In the genomic region with DNA sequence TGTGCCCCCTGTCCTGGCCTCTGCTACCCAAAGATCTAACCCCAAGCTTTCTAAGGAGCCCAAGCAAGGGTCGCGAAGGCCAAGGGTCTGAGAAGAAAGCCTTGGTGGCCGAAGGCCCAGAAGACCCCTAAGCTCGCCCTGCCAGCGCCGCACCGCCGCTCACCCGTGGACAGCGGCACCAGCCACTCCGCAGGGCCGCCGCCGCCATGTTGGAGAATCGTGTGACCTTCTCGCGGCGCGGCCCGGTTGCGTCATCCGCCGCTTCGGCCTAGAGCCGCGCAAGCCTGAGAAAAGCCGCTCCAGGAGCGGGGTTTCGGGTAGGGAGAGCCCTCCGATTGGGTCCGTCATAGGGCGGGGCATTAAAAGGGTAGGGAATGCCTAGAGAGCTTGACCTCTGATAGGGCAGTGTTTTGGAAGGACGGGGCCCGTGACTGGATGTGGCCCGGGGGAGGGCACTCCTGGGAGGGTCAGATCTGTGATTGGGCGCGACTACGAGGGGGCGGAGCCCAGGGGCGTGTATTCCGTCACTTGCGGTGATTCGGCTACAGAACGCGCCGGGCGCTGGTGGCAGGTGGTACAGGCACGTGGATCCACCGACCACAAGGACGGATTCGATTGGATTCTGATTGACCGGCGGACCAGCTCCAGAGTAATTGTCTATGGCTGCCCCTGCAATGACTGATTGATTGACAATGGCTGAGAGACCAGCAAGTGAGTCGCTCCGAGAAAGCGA, we compare ENCODE assay signal across 1 cellular context.
TF ChIP-seq lines count a peak whose summit lies in the region.

A gene with protein sequence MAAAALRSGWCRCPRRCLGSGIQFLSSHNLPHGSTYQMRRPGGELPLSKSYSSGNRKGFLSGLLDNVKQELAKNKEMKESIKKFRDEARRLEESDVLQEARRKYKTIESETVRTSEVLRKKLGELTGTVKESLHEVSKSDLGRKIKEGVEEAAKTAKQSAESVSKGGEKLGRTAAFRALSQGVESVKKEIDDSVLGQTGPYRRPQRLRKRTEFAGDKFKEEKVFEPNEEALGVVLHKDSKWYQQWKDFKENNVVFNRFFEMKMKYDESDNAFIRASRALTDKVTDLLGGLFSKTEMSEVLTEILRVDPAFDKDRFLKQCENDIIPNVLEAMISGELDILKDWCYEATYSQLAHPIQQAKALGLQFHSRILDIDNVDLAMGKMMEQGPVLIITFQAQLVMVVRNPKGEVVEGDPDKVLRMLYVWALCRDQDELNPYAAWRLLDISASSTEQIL (minus strand): TSS at position 223 of the 733 bp plus-strand sequence. CDS start 15 bp downstream, at position 208.

TF ChIP-seq in HepG2, 621 proteins besides CTCF, POLR2A, EP300 and RAD21 (continued from another document and continues in another):
- TF ChIP-seq USF2 (IDR thresholded peaks at IDR 0.05; ENCODE audit: low read depth, low read length) = peak; percentile 40; the same call in 1 of the 2 replicates
- TF ChIP-seq USF2 (CRISPR knock-in tag; IDR thresholded peaks at IDR 0.05; ENCODE audit: borderline replicate concordance) = peak; percentile 75
- no peak for TF ChIP-seq GPBP1L1 (CRISPR knock-in tag; IDR thresholded peaks at IDR 0.05)
- TF ChIP-seq MATR3 (CRISPR knock-in tag; IDR thresholded peaks at IDR 0.05) = no peak
- peak; percentile 91 for TF ChIP-seq NFYB (CRISPR knock-in tag; IDR thresholded peaks at IDR 0.05)
- TF ChIP-seq ZNF556 (CRISPR knock-in tag; IDR thresholded peaks at IDR 0.05; ENCODE audit: borderline replicate concordance) = no peak; the same call in 1 of the 2 replicates
- peak; percentile 98 for TF ChIP-seq HMGXB3 (CRISPR knock-in tag; IDR thresholded peaks at IDR 0.05; ENCODE audit: borderline replicate concordance)
- TF ChIP-seq SMARCC2 (IDR thresholded peaks at IDR 0.05) = no peak
- TF ChIP-seq ASH2L (IDR thresholded peaks at IDR 0.05; ENCODE audit: insufficient read length, low read depth, low read length) = peak; percentile 55
- peak; percentile 85 for TF ChIP-seq ZGPAT (CRISPR knock-in tag; IDR thresholded peaks at IDR 0.05)
- TF ChIP-seq MBD4 (IDR thresholded peaks at IDR 0.05; ENCODE audit: borderline replicate concordance, low read length) = no peak
- TF ChIP-seq KLF9 (CRISPR knock-in tag; IDR thresholded peaks at IDR 0.05; ENCODE audit: low read depth) = peak; percentile 67; the same call in 1 of the 2 replicates
- TF ChIP-seq ZNF652 (CRISPR knock-in tag; IDR thresholded peaks at IDR 0.05; ENCODE audit: borderline replicate concordance, low read depth) = no peak
- TF ChIP-seq SCMH1 (CRISPR knock-in tag; IDR thresholded peaks at IDR 0.05; ENCODE audit: borderline replicate concordance) = no peak
- no peak for TF ChIP-seq ZXDC (CRISPR knock-in tag; IDR thresholded peaks at IDR 0.05)
- TF ChIP-seq ZNF12 (CRISPR knock-in tag; IDR thresholded peaks at IDR 0.05) = no peak
- TF ChIP-seq ZMYM4 (CRISPR knock-in tag; IDR thresholded peaks at IDR 0.05) = peak; percentile 83
- TF ChIP-seq FOXP4 (CRISPR knock-in tag; IDR thresholded peaks at IDR 0.05) = no peak
- TF ChIP-seq ZNF24 (IDR thresholded peaks at IDR 0.05) = 0 out of 2 replicates have a peak, but pooled peaks have one; percentile 31
- TF ChIP-seq TERF1 (CRISPR knock-in tag; IDR thresholded peaks at IDR 0.05) = no peak
- TF ChIP-seq CCDC6 (CRISPR knock-in tag; IDR thresholded peaks at IDR 0.05) = peak; percentile 71; the same call in 1 of the 2 replicates
- no peak for TF ChIP-seq ZNF670 (CRISPR knock-in tag; IDR thresholded peaks at IDR 0.05; ENCODE audit: borderline replicate concordance)
- TF ChIP-seq IRF9 (CRISPR knock-in tag; IDR thresholded peaks at IDR 0.05; ENCODE audit: borderline replicate concordance) = peak; percentile 75
- TF ChIP-seq HNRNPK (IDR thresholded peaks at IDR 0.05; ENCODE audit: low read depth, low read length, poor library complexity, severe bottlenecking) = no peak
- TF ChIP-seq ARHGAP35 (CRISPR knock-in tag; IDR thresholded peaks at IDR 0.05; ENCODE audit: borderline replicate concordance) = no peak; the same call in none of the 2 replicates
- peak; percentile 90; the same call in 1 of the 2 replicates for TF ChIP-seq SPEN (CRISPR knock-in tag; IDR thresholded peaks at IDR 0.05; ENCODE audit: low read depth)
- peak; percentile 29; the same call in 1 of the 2 replicates for TF ChIP-seq ZNF510 (CRISPR knock-in tag; IDR thresholded peaks at IDR 0.05; ENCODE audit: low read depth)
- TF ChIP-seq ZNF589 (CRISPR knock-in tag; conservative IDR thresholded peaks at IDR 0.05) = no peak
- no peak for TF ChIP-seq NFIB (CRISPR knock-in tag; IDR thresholded peaks at IDR 0.05; ENCODE audit: borderline replicate concordance)
- no peak for TF ChIP-seq GZF1 (CRISPR knock-in tag; IDR thresholded peaks at IDR 0.05)
- peak; percentile 96 for TF ChIP-seq SIN3A (IDR thresholded peaks at IDR 0.05; ENCODE audit: borderline replicate concordance, low read depth, low read length)
- TF ChIP-seq THAP7 (CRISPR knock-in tag; IDR thresholded peaks at IDR 0.05) = peak; percentile 91
- TF ChIP-seq SRY (CRISPR knock-in tag; IDR thresholded peaks at IDR 0.05) = no peak; the same call in 1 of the 2 replicates
- TF ChIP-seq MIER2 (CRISPR knock-in tag; IDR thresholded peaks at IDR 0.05) = no peak
- TF ChIP-seq ZNF543 (CRISPR knock-in tag; IDR thresholded peaks at IDR 0.05) = 0 out of 2 replicates have a peak, but pooled peaks have one; percentile 51
- TF ChIP-seq ZNF33A (CRISPR knock-in tag; IDR thresholded peaks at IDR 0.05; ENCODE audit: borderline replicate concordance) = no peak
- TF ChIP-seq HDAC1 (CRISPR knock-in tag; IDR thresholded peaks at IDR 0.05) = peak; percentile 90
- peak; percentile 96 for TF ChIP-seq MYC (CRISPR knock-in tag; IDR thresholded peaks at IDR 0.05; ENCODE audit: borderline replicate concordance)
